ENCODE assay signal across 1 cellular context in the genomic region with DNA sequence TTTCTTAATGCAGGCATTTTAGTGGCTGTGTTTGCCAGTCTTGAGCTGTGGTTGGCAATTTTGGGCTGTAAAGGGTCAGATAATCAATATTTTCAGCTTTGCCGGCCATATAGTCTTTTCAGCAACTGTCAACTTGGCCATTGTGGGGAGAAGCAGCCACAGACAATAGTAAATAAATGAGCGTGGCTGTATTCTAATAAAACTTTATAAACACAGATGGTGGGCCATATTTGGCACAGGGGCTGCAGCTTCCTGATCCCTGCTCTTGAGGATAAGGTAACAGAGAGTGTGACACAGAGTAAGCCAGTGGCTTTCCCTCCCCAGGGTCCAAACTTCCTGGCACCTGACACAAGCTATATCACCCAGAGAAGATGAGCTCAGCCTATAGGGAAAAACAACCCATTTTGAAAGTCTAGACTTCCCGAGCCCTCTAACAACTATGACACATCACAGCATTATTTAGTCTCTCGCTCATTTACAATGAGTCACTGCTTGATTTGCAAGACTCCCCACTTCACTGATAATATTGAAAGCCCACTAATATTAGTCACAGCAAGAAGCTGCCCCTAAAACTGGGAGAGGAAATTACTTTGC.
TF ChIP-seq lines count a peak whose summit lies in the region.

No MANE protein-coding gene starts in this region.

TF ChIP-seq in SK-N-SH treated with all-trans-retinoic acid at 6 μM for 48 hours, 23 proteins besides CTCF, POLR2A, EP300 and RAD21 (continued from another document):
- TF ChIP-seq TSHZ2 (CRISPR knock-in tag; IDR thresholded peaks at IDR 0.05) = no peak
- TF ChIP-seq RARB (CRISPR knock-in tag; IDR thresholded peaks at IDR 0.05) = no peak
- TF ChIP-seq GLIS3 (CRISPR knock-in tag; IDR thresholded peaks at IDR 0.05) = no peak
- TF ChIP-seq PPARA (CRISPR knock-in tag; IDR thresholded peaks at IDR 0.05; ENCODE audit: borderline replicate concordance) = no peak
TF ChIP-seq in SK-N-SH treated with all-trans-retinoic acid at 6 μM for 48 hours: peak in this region for 0.
